In genomic region chr9:88739373-88739772, GRCh38 we compare ENCODE assay signal across 1 cellular context.
TF ChIP-seq lines count a peak whose summit lies in the region.

No MANE protein-coding gene starts in this region.

TF ChIP-seq in SK-N-SH treated with all-trans-retinoic acid at 6 μM for 48 hours, 23 proteins besides CTCF, POLR2A, EP300 and RAD21 (continued from another document):
- TF ChIP-seq, protein P1, sequence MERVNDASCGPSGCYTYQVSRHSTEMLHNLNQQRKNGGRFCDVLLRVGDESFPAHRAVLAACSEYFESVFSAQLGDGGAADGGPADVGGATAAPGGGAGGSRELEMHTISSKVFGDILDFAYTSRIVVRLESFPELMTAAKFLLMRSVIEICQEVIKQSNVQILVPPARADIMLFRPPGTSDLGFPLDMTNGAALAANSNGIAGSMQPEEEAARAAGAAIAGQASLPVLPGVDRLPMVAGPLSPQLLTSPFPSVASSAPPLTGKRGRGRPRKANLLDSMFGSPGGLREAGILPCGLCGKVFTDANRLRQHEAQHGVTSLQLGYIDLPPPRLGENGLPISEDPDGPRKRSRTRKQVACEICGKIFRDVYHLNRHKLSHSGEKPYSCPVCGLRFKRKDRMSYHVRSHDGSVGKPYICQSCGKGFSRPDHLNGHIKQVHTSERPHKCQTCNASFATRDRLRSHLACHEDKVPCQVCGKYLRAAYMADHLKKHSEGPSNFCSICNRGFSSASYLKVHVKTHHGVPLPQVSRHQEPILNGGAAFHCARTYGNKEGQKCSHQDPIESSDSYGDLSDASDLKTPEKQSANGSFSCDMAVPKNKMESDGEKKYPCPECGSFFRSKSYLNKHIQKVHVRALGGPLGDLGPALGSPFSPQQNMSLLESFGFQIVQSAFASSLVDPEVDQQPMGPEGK (CRISPR knock-in tag; IDR thresholded peaks at IDR 0.05; ENCODE audit: borderline replicate concordance): no peak
- TF ChIP-seq GLIS3 (CRISPR knock-in tag; IDR thresholded peaks at IDR 0.05): no peak
- TF ChIP-seq, protein P2, sequence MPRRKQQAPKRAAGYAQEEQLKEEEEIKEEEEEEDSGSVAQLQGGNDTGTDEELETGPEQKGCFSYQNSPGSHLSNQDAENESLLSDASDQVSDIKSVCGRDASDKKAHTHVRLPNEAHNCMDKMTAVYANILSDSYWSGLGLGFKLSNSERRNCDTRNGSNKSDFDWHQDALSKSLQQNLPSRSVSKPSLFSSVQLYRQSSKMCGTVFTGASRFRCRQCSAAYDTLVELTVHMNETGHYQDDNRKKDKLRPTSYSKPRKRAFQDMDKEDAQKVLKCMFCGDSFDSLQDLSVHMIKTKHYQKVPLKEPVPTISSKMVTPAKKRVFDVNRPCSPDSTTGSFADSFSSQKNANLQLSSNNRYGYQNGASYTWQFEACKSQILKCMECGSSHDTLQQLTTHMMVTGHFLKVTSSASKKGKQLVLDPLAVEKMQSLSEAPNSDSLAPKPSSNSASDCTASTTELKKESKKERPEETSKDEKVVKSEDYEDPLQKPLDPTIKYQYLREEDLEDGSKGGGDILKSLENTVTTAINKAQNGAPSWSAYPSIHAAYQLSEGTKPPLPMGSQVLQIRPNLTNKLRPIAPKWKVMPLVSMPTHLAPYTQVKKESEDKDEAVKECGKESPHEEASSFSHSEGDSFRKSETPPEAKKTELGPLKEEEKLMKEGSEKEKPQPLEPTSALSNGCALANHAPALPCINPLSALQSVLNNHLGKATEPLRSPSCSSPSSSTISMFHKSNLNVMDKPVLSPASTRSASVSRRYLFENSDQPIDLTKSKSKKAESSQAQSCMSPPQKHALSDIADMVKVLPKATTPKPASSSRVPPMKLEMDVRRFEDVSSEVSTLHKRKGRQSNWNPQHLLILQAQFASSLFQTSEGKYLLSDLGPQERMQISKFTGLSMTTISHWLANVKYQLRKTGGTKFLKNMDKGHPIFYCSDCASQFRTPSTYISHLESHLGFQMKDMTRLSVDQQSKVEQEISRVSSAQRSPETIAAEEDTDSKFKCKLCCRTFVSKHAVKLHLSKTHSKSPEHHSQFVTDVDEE (CRISPR knock-in tag; IDR thresholded peaks at IDR 0.05): peak; percentile 35; the same call in 1 of the 2 replicates
- 0 out of 2 replicates have a peak, but pooled peaks have one; percentile 68 for TF ChIP-seq SNAI2 (CRISPR knock-in tag; IDR thresholded peaks at IDR 0.05)
TF ChIP-seq in SK-N-SH treated with all-trans-retinoic acid at 6 μM for 48 hours: peak in this region for 3.
